1 cellular context compared by ENCODE assay signal in genomic region chr3:59388555-59389280, GRCh38.
TF ChIP-seq lines count a peak whose summit lies in the region.

No MANE protein-coding gene starts in this region.

TF ChIP-seq in GM12878, 131 proteins besides CTCF, POLR2A, EP300 and RAD21 (continued from another document and continues in another):
- peak; percentile 46; the same call in 1 of the 2 replicates for TF ChIP-seq ZBTB40 (IDR thresholded peaks at IDR 0.05; ENCODE audit: borderline replicate concordance)
- no peak for TF ChIP-seq ZNF622 (IDR thresholded peaks at IDR 0.05)
- TF ChIP-seq IRF5 (IDR thresholded peaks at IDR 0.05; ENCODE audit: borderline replicate concordance) = no peak
- TF ChIP-seq NRF1 (conservative IDR thresholded peaks at IDR 0.05; ENCODE audit: low read depth, low read length) = no peak
- peak; percentile 5; the same call in 1 of the 2 replicates for TF ChIP-seq CREB1 (IDR thresholded peaks at IDR 0.05; ENCODE audit: low read depth)
- peak; percentile 56; the same call in 1 of the 2 replicates for TF ChIP-seq RELB (IDR thresholded peaks at IDR 0.05; ENCODE audit: low read depth)
- no peak for TF ChIP-seq ZBED1 (IDR thresholded peaks at IDR 0.05; ENCODE audit: borderline replicate concordance)
- peak; percentile 35 to 56; a peak in 2 of 4 replicates for TF ChIP-seq IKZF2 (IDR thresholded peaks at IDR 0.05)
- TF ChIP-seq ELK1 (IDR thresholded peaks at IDR 0.05; ENCODE audit: low read depth, low read length) = no peak
- no peak for TF ChIP-seq REST (IDR thresholded peaks at IDR 0.05; ENCODE audit: low read depth, low read length)
- TF ChIP-seq WRNIP1 (IDR thresholded peaks at IDR 0.05; ENCODE audit: borderline replicate concordance, low read depth, low read length) = no peak
- TF ChIP-seq EED (IDR thresholded peaks at IDR 0.05; ENCODE audit: low read depth) = peak; percentile 19
- TF ChIP-seq ZNF207 (IDR thresholded peaks at IDR 0.05; ENCODE audit: borderline replicate concordance) = no peak
- TF ChIP-seq BMI1 (IDR thresholded peaks at IDR 0.05; ENCODE audit: borderline replicate concordance) = no peak
- TF ChIP-seq SUZ12 (IDR thresholded peaks at IDR 0.05; ENCODE audit: unreplicated experiment) = no peak
- TF ChIP-seq MAX (IDR thresholded peaks at IDR 0.05; ENCODE audit: low read depth, low read length) = no peak
- no peak for TF ChIP-seq CBX5 (IDR thresholded peaks at IDR 0.05; ENCODE audit: low read depth)
- TF ChIP-seq POLR2AphosphoS5 (IDR thresholded peaks at IDR 0.05; ENCODE audit: low read length) = no peak
- TF ChIP-seq SP1 (IDR thresholded peaks at IDR 0.05; ENCODE audit: low read depth, low read length) = no peak
- no peak for TF ChIP-seq USF2 (IDR thresholded peaks at IDR 0.05; ENCODE audit: borderline replicate concordance, low read depth, low read length)
- no peak for TF ChIP-seq FOXM1 (IDR thresholded peaks at IDR 0.05; ENCODE audit: low read depth, low read length)
- no peak for TF ChIP-seq SREBF1 (IDR thresholded peaks at IDR 0.05; ENCODE audit: low read length)
- no peak for TF ChIP-seq EGR1 (IDR thresholded peaks at IDR 0.05; ENCODE audit: borderline replicate concordance in 1 of 2, low read depth in 2 of 2, low read length in 2 of 2)
- TF ChIP-seq MTA3 (IDR thresholded peaks at IDR 0.05; ENCODE audit: borderline replicate concordance, low read length) = no peak
- no peak for TF ChIP-seq BCL3 (IDR thresholded peaks at IDR 0.05; ENCODE audit: borderline replicate concordance, insufficient read depth, low read depth, low read length, poor library complexity, severe bottlenecking)
- TF ChIP-seq POU2F2 (IDR thresholded peaks at IDR 0.05; ENCODE audit: borderline replicate concordance, low read depth, low read length) = no peak
- TF ChIP-seq NR2C2 (IDR thresholded peaks at IDR 0.05; ENCODE audit: borderline replicate concordance, control insufficient read depth, insufficient read length, low read depth) = no peak
- no peak for TF ChIP-seq PAX8 (IDR thresholded peaks at IDR 0.05)
- TF ChIP-seq RAD51 (IDR thresholded peaks at IDR 0.05) = no peak
- TF ChIP-seq USF1 (IDR thresholded peaks at IDR 0.05; ENCODE audit: borderline replicate concordance, extremely low read length, insufficient read depth, low read depth, low read length) = no peak
- TF ChIP-seq PML (IDR thresholded peaks at IDR 0.05; ENCODE audit: low read length) = no peak
- no peak for TF ChIP-seq ZNF592 (IDR thresholded peaks at IDR 0.05)
- TF ChIP-seq KDM1A (IDR thresholded peaks at IDR 0.05; ENCODE audit: borderline replicate concordance) = no peak
- no peak for TF ChIP-seq MEF2B (IDR thresholded peaks at IDR 0.05; ENCODE audit: partially characterized antibody, poor library complexity, severe bottlenecking)
- TF ChIP-seq RB1 (IDR thresholded peaks at IDR 0.05; ENCODE audit: borderline replicate concordance) = no peak
- no peak for TF ChIP-seq SKIL (IDR thresholded peaks at IDR 0.05; ENCODE audit: low read depth, poor library complexity, severe bottlenecking)
- TF ChIP-seq RUNX3 (IDR thresholded peaks at IDR 0.05; ENCODE audit: low read length) = peak; percentile 68
